Comparison of ENCODE assay signal across 25 cellular contexts in genomic region chr6:3131695-3132094, GRCh38.
"Had no signal": no experiment of that assay in that cellular context is flagged by ENCODE, and none has a peak within 500 bp of the region (broad histone marks: within the 10 kb centered on the region; RNA-seq: fewer than 3 reads in every experiment).

No MANE protein-coding gene starts in this region.

- H3K4me1 Mint-ChIP-seq: neural crest cell had no signal

- ATAC-seq: heart left ventricle; mucosa of descending colon; naive thymus-derived CD4-positive, alpha-beta T cell; natural killer cell treated with Interleukin-12 subunit alpha and Interleukin-12 subunit beta and Interleukin-15 and Interleukin-18, amount 100 ng/mL, for 72 hours; sciatic nerve had no signal

- DNase-seq: heart left ventricle; hypothalamus; immature natural killer cell; left ventricle myocardium inferior; midbrain; mucosa of descending colon; naive thymus-derived CD4-positive, alpha-beta T cell; ovary; stimulated activated CD4-positive, alpha-beta T cell treated with anti-CD3 and anti-CD28 coated beads, Interleukin-12 subunit alpha, Interleukin-12 subunit beta, amount 100 ng/mL, for 4 hours; stimulated activated CD4-positive, alpha-beta T cell treated with anti-CD3 and anti-CD28 coated beads, Interleukin-15, amount 100 ng/mL, for 24 hours; stimulated activated CD4-positive, alpha-beta T cell treated with anti-CD3 and anti-CD28 coated beads, Interleukin-2, amount 100 ng/mL, for 24 hours; stimulated activated CD4-positive, alpha-beta T cell treated with anti-CD3 and anti-CD28 coated beads, Interleukin-4, amount 100 ng/mL, for 1 hour; stimulated activated naive CD4-positive, alpha-beta T cell; uterus had no signal

- H3K36me3 Mint-ChIP-seq: natural killer cell treated with Interleukin-12 subunit alpha and Interleukin-12 subunit beta and Interleukin-15 and Interleukin-18, amount 100 ng/mL, for 72 hours had no signal

- H3K4me1 ChIP-seq: right atrium auricular region, tibial nerve, uterus had no signal

- H3K27ac ChIP-seq: heart left ventricle, left ventricle myocardium inferior, ovary, right atrium auricular region, skin epidermis, tibial nerve, uterus had no signal

- H3K4me3 Mint-ChIP-seq: immature natural killer cell; memory B cell; natural killer cell treated with Interleukin-12 subunit alpha and Interleukin-12 subunit beta and Interleukin-15 and Interleukin-18, amount 100 ng/mL, for 72 hours; neural crest cell; stimulated activated naive CD8-positive, alpha-beta T cell treated with anti-CD3 and anti-CD28 coated beads, Interleukin-15, Interleukin-2, amounts not matched to agents 100 ng/mL and 50 ng/mL, for 24 hours; type B pancreatic cell had no signal

- H3K27me3 ChIP-seq: heart left ventricle, ovary, right atrium auricular region, tibial nerve, uterus had no signal

- H3K9me3 ChIP-seq: heart left ventricle, left ventricle myocardium inferior, mucosa of descending colon, ovary, right atrium auricular region, tibial nerve, uterus had no signal

- H3K4me3 ChIP-seq: heart left ventricle, left ventricle myocardium inferior, mucosa of descending colon, ovary, right atrium auricular region, skin epidermis, tibial nerve, uterus had no signal

- H3K36me3 ChIP-seq: ovary, uterus had no signal

- H3K27ac Mint-ChIP-seq: memory B cell; natural killer cell treated with Interleukin-12 subunit alpha and Interleukin-12 subunit beta and Interleukin-15 and Interleukin-18, amount 100 ng/mL, for 72 hours; progenitor cell of endocrine pancreas; stimulated activated naive CD8-positive, alpha-beta T cell treated with anti-CD3 and anti-CD28 coated beads, Interleukin-15, Interleukin-2, amounts not matched to agents 100 ng/mL and 50 ng/mL, for 24 hours; type B pancreatic cell had no signal

- H3K9me3 Mint-ChIP-seq: immature natural killer cell; memory B cell; naive thymus-derived CD4-positive, alpha-beta T cell; natural killer cell treated with Interleukin-12 subunit alpha and Interleukin-12 subunit beta and Interleukin-15 and Interleukin-18, amount 100 ng/mL, for 72 hours; neural crest cell; stimulated activated naive CD8-positive, alpha-beta T cell treated with anti-CD3 and anti-CD28 coated beads, Interleukin-15, Interleukin-2, amounts not matched to agents 100 ng/mL and 50 ng/mL, for 24 hours; type B pancreatic cell had no signal

- FAIRE-seq: islet of Langerhans had no signal
